ENCODE assay signal across 1 cellular context in genomic region chr17:42276609-42277341, GRCh38.
TF ChIP-seq lines count a peak whose summit lies in the region.

No MANE protein-coding gene starts in this region.

TF ChIP-seq in HepG2, 621 proteins besides CTCF, POLR2A, EP300 and RAD21 (continued from another document and continues in another):
- TF ChIP-seq PATZ1 (CRISPR knock-in tag; IDR thresholded peaks at IDR 0.05) = peak; percentile 97
- peak; percentile 84 for TF ChIP-seq HOXA3 (CRISPR knock-in tag; IDR thresholded peaks at IDR 0.05)
- peak; percentile 79 for TF ChIP-seq ZNF777 (CRISPR knock-in tag; IDR thresholded peaks at IDR 0.05)
- TF ChIP-seq ZNF207 (IDR thresholded peaks at IDR 0.05; ENCODE audit: borderline replicate concordance) = no peak
- TF ChIP-seq, protein P1, sequence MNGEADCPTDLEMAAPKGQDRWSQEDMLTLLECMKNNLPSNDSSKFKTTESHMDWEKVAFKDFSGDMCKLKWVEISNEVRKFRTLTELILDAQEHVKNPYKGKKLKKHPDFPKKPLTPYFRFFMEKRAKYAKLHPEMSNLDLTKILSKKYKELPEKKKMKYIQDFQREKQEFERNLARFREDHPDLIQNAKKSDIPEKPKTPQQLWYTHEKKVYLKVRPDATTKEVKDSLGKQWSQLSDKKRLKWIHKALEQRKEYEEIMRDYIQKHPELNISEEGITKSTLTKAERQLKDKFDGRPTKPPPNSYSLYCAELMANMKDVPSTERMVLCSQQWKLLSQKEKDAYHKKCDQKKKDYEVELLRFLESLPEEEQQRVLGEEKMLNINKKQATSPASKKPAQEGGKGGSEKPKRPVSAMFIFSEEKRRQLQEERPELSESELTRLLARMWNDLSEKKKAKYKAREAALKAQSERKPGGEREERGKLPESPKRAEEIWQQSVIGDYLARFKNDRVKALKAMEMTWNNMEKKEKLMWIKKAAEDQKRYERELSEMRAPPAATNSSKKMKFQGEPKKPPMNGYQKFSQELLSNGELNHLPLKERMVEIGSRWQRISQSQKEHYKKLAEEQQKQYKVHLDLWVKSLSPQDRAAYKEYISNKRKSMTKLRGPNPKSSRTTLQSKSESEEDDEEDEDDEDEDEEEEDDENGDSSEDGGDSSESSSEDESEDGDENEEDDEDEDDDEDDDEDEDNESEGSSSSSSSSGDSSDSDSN (CRISPR knock-in tag; IDR thresholded peaks at IDR 0.05) = peak; percentile 84
- TF ChIP-seq TCF7L2 (IDR thresholded peaks at IDR 0.05; ENCODE audit: low read depth, low read length) = no peak
- peak; percentile 72 for TF ChIP-seq ZNF768 (CRISPR knock-in tag; IDR thresholded peaks at IDR 0.05)
- TF ChIP-seq, protein P2, sequence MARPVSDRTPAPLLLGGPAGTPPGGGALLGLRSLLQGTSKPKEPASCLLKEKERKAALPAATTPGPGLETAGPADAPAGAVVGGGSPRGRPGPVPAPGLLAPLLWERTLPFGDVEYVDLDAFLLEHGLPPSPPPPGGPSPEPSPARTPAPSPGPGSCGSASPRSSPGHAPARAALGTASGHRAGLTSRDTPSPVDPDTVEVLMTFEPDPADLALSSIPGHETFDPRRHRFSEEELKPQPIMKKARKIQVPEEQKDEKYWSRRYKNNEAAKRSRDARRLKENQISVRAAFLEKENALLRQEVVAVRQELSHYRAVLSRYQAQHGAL (CRISPR knock-in tag; IDR thresholded peaks at IDR 0.05; ENCODE audit: not compliant biosample characterization) = peak; percentile 32
- TF ChIP-seq, protein P3, sequence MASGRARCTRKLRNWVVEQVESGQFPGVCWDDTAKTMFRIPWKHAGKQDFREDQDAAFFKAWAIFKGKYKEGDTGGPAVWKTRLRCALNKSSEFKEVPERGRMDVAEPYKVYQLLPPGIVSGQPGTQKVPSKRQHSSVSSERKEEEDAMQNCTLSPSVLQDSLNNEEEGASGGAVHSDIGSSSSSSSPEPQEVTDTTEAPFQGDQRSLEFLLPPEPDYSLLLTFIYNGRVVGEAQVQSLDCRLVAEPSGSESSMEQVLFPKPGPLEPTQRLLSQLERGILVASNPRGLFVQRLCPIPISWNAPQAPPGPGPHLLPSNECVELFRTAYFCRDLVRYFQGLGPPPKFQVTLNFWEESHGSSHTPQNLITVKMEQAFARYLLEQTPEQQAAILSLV (CRISPR knock-in tag; IDR thresholded peaks at IDR 0.05; ENCODE audit: borderline replicate concordance) = peak; percentile 55; the same call in 1 of the 2 replicates
- TF ChIP-seq BCLAF1 (IDR thresholded peaks at IDR 0.05) = no peak
- TF ChIP-seq PRPF4 (IDR thresholded peaks at IDR 0.05; ENCODE audit: low read depth, low read length, poor library complexity, severe bottlenecking) = no peak
- TF ChIP-seq MAF1 (CRISPR knock-in tag; IDR thresholded peaks at IDR 0.05; ENCODE audit: borderline replicate concordance) = 0 out of 2 replicates have a peak, but pooled peaks have one; percentile 70
- no peak for TF ChIP-seq FOXO4 (CRISPR knock-in tag; conservative IDR thresholded peaks at IDR 0.05)
- peak; percentile 64 for TF ChIP-seq ZNF776 (CRISPR knock-in tag; IDR thresholded peaks at IDR 0.05)
- TF ChIP-seq SIN3B (IDR thresholded peaks at IDR 0.05; ENCODE audit: low read length) = peak; percentile 33; the same call in 1 of the 2 replicates
- peak; percentile 89 for TF ChIP-seq ZNF703 (CRISPR knock-in tag; IDR thresholded peaks at IDR 0.05; ENCODE audit: borderline replicate concordance)
- peak; percentile 62; the same call in 1 of the 2 replicates for TF ChIP-seq GFI1 (CRISPR knock-in tag; IDR thresholded peaks at IDR 0.05; ENCODE audit: borderline replicate concordance)
- TF ChIP-seq ZNF274 (CRISPR knock-in tag; IDR thresholded peaks at IDR 0.05) = peak; percentile 72
- TF ChIP-seq SAFB2 (CRISPR knock-in tag; IDR thresholded peaks at IDR 0.05; ENCODE audit: borderline replicate concordance, low read depth) = peak; percentile 95; the same call in 1 of the 2 replicates
- no peak for TF ChIP-seq ZNF121 (CRISPR knock-in tag; IDR thresholded peaks at IDR 0.05)
- TF ChIP-seq ZNF282 (IDR thresholded peaks at IDR 0.05; ENCODE audit: partially characterized antibody) = no peak
- peak; percentile 35; the same call in 1 of the 2 replicates for TF ChIP-seq SNAPC4 (CRISPR knock-in tag; IDR thresholded peaks at IDR 0.05)
- TF ChIP-seq, protein P4, sequence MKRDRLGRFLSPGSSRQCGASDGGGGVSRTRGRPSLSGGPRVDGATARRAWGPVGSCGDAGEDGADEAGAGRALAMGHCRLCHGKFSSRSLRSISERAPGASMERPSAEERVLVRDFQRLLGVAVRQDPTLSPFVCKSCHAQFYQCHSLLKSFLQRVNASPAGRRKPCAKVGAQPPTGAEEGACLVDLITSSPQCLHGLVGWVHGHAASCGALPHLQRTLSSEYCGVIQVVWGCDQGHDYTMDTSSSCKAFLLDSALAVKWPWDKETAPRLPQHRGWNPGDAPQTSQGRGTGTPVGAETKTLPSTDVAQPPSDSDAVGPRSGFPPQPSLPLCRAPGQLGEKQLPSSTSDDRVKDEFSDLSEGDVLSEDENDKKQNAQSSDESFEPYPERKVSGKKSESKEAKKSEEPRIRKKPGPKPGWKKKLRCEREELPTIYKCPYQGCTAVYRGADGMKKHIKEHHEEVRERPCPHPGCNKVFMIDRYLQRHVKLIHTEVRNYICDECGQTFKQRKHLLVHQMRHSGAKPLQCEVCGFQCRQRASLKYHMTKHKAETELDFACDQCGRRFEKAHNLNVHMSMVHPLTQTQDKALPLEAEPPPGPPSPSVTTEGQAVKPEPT (CRISPR knock-in tag; IDR thresholded peaks at IDR 0.05; ENCODE audit: low read depth) = peak; percentile 52; the same call in 1 of the 2 replicates
- TF ChIP-seq CEBPG (CRISPR knock-in tag; IDR thresholded peaks at IDR 0.05) = no peak
- TF ChIP-seq TFAP4 (IDR thresholded peaks at IDR 0.05; ENCODE audit: borderline replicate concordance, low read depth) = no peak
- no peak for TF ChIP-seq MAFF (IDR thresholded peaks at IDR 0.05; ENCODE audit: low read depth, low read length)
- TF ChIP-seq PRDM15 (CRISPR knock-in tag; IDR thresholded peaks at IDR 0.05) = peak; percentile 70; the same call in 1 of the 2 replicates
- peak; percentile 50; the same call in 1 of the 2 replicates for TF ChIP-seq MIER3 (CRISPR knock-in tag; IDR thresholded peaks at IDR 0.05; ENCODE audit: borderline replicate concordance)
- no peak for TF ChIP-seq ZNF251 (CRISPR knock-in tag; IDR thresholded peaks at IDR 0.05)
- no peak for TF ChIP-seq SMARCC2 (IDR thresholded peaks at IDR 0.05)
